ENCODE assay signal across 17 cellular contexts in the genomic region with DNA sequence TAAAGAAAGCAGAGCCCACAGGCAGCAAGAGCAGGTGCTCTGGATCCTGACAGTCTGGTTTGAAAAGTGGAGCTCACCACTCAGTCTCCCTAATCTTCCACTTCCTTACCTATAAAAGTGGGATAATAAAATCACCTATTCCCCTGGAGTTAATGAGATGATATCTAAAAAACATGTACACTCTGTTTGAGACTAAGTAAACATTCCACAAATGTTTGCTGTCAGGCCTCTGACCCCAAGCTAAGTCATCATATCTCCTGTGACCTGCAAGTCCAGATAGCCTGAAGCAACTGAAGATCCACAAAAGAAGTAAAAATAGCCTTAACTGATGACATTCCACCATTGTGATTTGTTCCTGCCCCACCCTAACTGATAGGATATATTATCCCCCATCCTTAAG.
A peak's percentile ranks its signal among the peaks of the same experiment; 100 is the strongest.
DNase-seq lines count a peak whose midpoint lies in the region; ATAC-seq and TF ChIP-seq lines count a peak whose summit lies in the region.
"Had no signal": no experiment of that assay in that cellular context is flagged by ENCODE, and none has a peak within 500 bp of the region (broad histone marks: within the 10 kb centered on the region; RNA-seq: fewer than 3 reads in every experiment).

No MANE protein-coding gene starts in this region.

- H3K27me3 ChIP-seq in smooth muscle cell (ENCODE audit: low read depth), result no peaks in the 10 kb centered on the region
- H3K27me3 ChIP-seq: BLaER1, pancreas had no signal

- H3K4me2 ChIP-seq in smooth muscle cell, result no peak overlapping the region
- H3K4me2 ChIP-seq: BLaER1 had no signal

- no peak overlapping the region for H2AFZ ChIP-seq in smooth muscle cell (ENCODE audit: low read depth)

- ATAC-seq in GM18498 (IDR thresholded peaks at IDR 0.05; ENCODE audit: unreplicated experiment), result peak; percentile 5
- ATAC-seq in GM19395 (IDR thresholded peaks at IDR 0.05; ENCODE audit: unreplicated experiment), result no peak
- ATAC-seq in HG02759 (IDR thresholded peaks at IDR 0.05; ENCODE audit: unreplicated experiment), result no peak
- ATAC-seq: activated T-cell treated with anti-CD3 and anti-CD28 coated beads, Interleukin-2, amount 50 U/mL, for 4 hours; left cardiac atrium had no signal

- no peaks in the 10 kb centered on the region for H3K79me2 ChIP-seq in smooth muscle cell (ENCODE audit: low read depth)

- TF ChIP-seq CTCF in fibroblast of mammary gland (conservative IDR thresholded peaks at IDR 0.05; ENCODE audit: control insufficient read depth, insufficient read depth, low read depth, low read length), result no peak
- TF ChIP-seq CTCF in smooth muscle cell (IDR thresholded peaks at IDR 0.05; ENCODE audit: borderline replicate concordance, insufficient read depth, poor library complexity, severe bottlenecking), result no peak

- peaks cover 4% of the 10 kb centered on the region for H3K4me1 ChIP-seq in smooth muscle cell (ENCODE audit: low read depth)
- H3K4me1 ChIP-seq: pancreas had no signal

- H3F3A ChIP-seq in smooth muscle cell (ENCODE audit: low read depth), result no peaks in the 10 kb centered on the region

- no peaks in the 10 kb centered on the region for H3K9me3 ChIP-seq in smooth muscle cell (replicated peaks; ENCODE audit: low read depth)
- H3K9me3 ChIP-seq: BLaER1, pancreas, thoracic aorta had no signal

- H3K27ac ChIP-seq in smooth muscle cell (ENCODE audit: low read depth), result peak overlapping the region; percentile 54
- H3K27ac ChIP-seq: BLaER1, pancreas, thoracic aorta had no signal

- no peaks in the 10 kb centered on the region for H3K36me3 ChIP-seq in smooth muscle cell (ENCODE audit: low read depth)
- H3K36me3 ChIP-seq: BLaER1, pancreas, thoracic aorta had no signal

- no peak overlapping the region for H3K9ac ChIP-seq in smooth muscle cell (ENCODE audit: low read depth)
- H3K9ac ChIP-seq: BLaER1 had no signal

- DNase-seq in LoVo (ENCODE audit: low spot score) (peak; percentile 8), fibroblast of mammary gland (ENCODE audit: low read depth) (peak; percentile 9), smooth muscle cell (lab: John Stamatoyannopoulos, UW; ENCODE audit: unreplicated experiment) (no peak), T-helper 2 cell (no peak)
- DNase-seq: activated CD4-positive, alpha-beta memory T cell treated with anti-CD3 and anti-CD28 coated beads, Interleukin-2, amount 10 ng/mL, durations not matched to agents 7 days and 5 days; activated T-cell treated with anti-CD3 and anti-CD28 coated beads, Interleukin-2, amount 50 U/mL, for 4 hours; effector CD4-positive, alpha-beta T cell; left cardiac atrium; NCI-H2029; NCI-H510A treated with DMSO at 0.1 percent for 48 hours; pancreas; stimulated activated CD4-positive, alpha-beta T cell treated with anti-CD3 and anti-CD28 coated beads, Interleukin-4, amount 100 ng/mL, for 1 hour had no signal

- H3K4me3 ChIP-seq in fibroblast of mammary gland (ENCODE audit: control insufficient read depth, low read depth, low read length), result no peak overlapping the region
- no peak overlapping the region for H3K4me3 ChIP-seq in smooth muscle cell
- H3K4me3 ChIP-seq: BLaER1, pancreas, thoracic aorta had no signal

- H4K20me1 ChIP-seq in smooth muscle cell (ENCODE audit: low read depth), result no peaks in the 10 kb centered on the region
- H4K20me1 ChIP-seq: BLaER1 had no signal

Comparison
In these comparisons a context has a peak if more than half of its experiments do, and no peak if none do; other contexts are left out.
1. DNase-seq: peak in LoVo (single experiment) and fibroblast of mammary gland (single experiment); none in smooth muscle cell (single experiment) and T-helper 2 cell (0 of 5).